ENCODE assay signal across 35 cellular contexts in the genomic region with DNA sequence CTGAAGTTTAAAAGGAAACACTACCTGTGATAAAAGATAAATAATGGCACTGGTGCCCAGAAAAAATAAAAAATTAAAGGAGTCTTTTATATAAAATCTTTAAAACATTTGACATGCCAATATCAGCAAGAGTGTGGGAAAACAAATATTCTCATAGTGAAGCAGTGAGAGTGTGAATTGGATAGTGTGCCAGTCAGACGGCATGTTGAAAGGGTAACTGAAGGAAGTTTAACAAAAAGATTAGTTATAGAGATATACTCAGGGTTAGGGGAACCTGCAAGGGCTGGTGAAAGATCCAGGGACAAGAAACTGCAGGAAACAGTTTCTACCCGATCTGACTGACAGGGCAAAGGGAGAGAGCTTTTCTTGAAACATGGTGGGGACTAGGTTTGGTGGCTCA. TPM values are rescaled to one million over a fixed set of nuclear protein-coding genes. Genes with fewer than 3 reads are reported as not detected.
"Had no signal": no experiment of that assay in that cellular context is flagged by ENCODE, and none has a peak within 500 bp of the region (broad histone marks: within the 10 kb centered on the region; RNA-seq: fewer than 3 reads in every experiment).

No MANE protein-coding gene starts in this region.

- H3K27ac Mint-ChIP-seq: stimulated activated effector memory CD8-positive, alpha-beta T cell treated with anti-CD3 and anti-CD28 coated beads, Interleukin-12 subunit alpha, Interleukin-12 subunit beta, amount 100 ng/mL, for 72 hours; type B pancreatic cell had no signal

- H3K9me3 Mint-ChIP-seq: stimulated activated effector memory CD8-positive, alpha-beta T cell treated with anti-CD3 and anti-CD28 coated beads, Interleukin-12 subunit alpha, Interleukin-12 subunit beta, amount 100 ng/mL, for 72 hours; type B pancreatic cell had no signal

- H3K79me2 ChIP-seq: parathyroid adenoma had no signal

- H2AFZ ChIP-seq: parathyroid adenoma had no signal

- H3K4me1 Mint-ChIP-seq: stimulated activated effector memory CD8-positive, alpha-beta T cell treated with anti-CD3 and anti-CD28 coated beads, Interleukin-12 subunit alpha, Interleukin-12 subunit beta, amount 100 ng/mL, for 72 hours had no signal

- H3K36me3 ChIP-seq: colonic mucosa, esophagus squamous epithelium, heart right ventricle, left lung, prostate gland, right atrium auricular region, sigmoid colon, tibial artery had no signal

- H3K9ac ChIP-seq: parathyroid adenoma had no signal

- H3K9me3 ChIP-seq: colonic mucosa, esophagus squamous epithelium, prostate gland, right atrium auricular region, sigmoid colon, testis, tibial artery had no signal

- H3K4me3 ChIP-seq: colonic mucosa, esophagus squamous epithelium, heart right ventricle, left lung, prostate gland, right atrium auricular region, sigmoid colon, testis, tibial artery had no signal

- DNase-seq: colonic mucosa; dermis blood vessel endothelial cell; effector memory CD4-positive, alpha-beta T cell; esophagus squamous epithelium; foreskin melanocyte; glutamatergic neuron; heart right ventricle; hippocampal formation; left cardiac atrium; left lung; mammary epithelial cell; mesendoderm; midbrain; naive thymus-derived CD8-positive, alpha-beta T cell; occipital lobe; sigmoid colon; stimulated activated CD4-positive, alpha-beta T cell treated with anti-CD3 and anti-CD28 coated beads, Interleukin-2, amount 100 ng/mL, for 24 hours; stimulated activated CD4-positive, alpha-beta T cell treated with anti-CD3 and anti-CD28 coated beads, Interleukin-4, amount 100 ng/mL, for 24 hours; stimulated activated naive CD4-positive, alpha-beta T cell treated with Interleukin-2 at 50 U/mL for 16 hours; substantia nigra; testis; tibial artery had no signal

- H3K4me3 Mint-ChIP-seq: naive thymus-derived CD8-positive, alpha-beta T cell; stimulated activated effector memory CD8-positive, alpha-beta T cell treated with anti-CD3 and anti-CD28 coated beads, Interleukin-12 subunit alpha, Interleukin-12 subunit beta, amount 100 ng/mL, for 72 hours; type B pancreatic cell had no signal

- H3K27me3 ChIP-seq: colonic mucosa, esophagus squamous epithelium, heart right ventricle, left lung, right atrium auricular region, sigmoid colon, testis, tibial artery had no signal

- ATAC-seq: heart right ventricle; left cardiac atrium; left lung; naive thymus-derived CD8-positive, alpha-beta T cell; stimulated activated effector memory CD8-positive, alpha-beta T cell treated with anti-CD3 and anti-CD28 coated beads, Interleukin-12 subunit alpha, Interleukin-12 subunit beta, amount 100 ng/mL, for 72 hours had no signal

- H3K36me3 Mint-ChIP-seq: stimulated activated effector memory CD8-positive, alpha-beta T cell treated with anti-CD3 and anti-CD28 coated beads, Interleukin-12 subunit alpha, Interleukin-12 subunit beta, amount 100 ng/mL, for 72 hours; type B pancreatic cell had no signal

- H3K27ac ChIP-seq: colonic mucosa, esophagus squamous epithelium, heart right ventricle, left lung, parathyroid adenoma, prostate gland, right atrium auricular region, sigmoid colon, testis, tibial artery had no signal

- H3K4me1 ChIP-seq: colonic mucosa, left lung, prostate gland, right atrium auricular region, sigmoid colon, testis, tibial artery had no signal

RNA-seq across cellular contexts. Expression of gene ARMH2, which starts 46.2 kb away (rescaled TPM):
- total RNA-seq: chondrocyte, colonic mucosa, dermis blood vessel endothelial cell, endothelial cell of umbilical vein, epithelial cell of proximal tubule, esophagus squamous epithelium, heart right ventricle, kidney epithelial cell, left cardiac atrium, lower leg skin, mammary epithelial cell, myocyte, occipital lobe, prostate gland, right atrium auricular region, sigmoid colon, skeletal muscle tissue, urinary bladder had no signal
- polyA plus RNA-seq: endothelial cell of umbilical vein, heart right ventricle, mammary epithelial cell, urinary bladder had no signal
